In genomic region chr3:184380210-184380626, GRCh38 we compare ENCODE assay signal across 8 cellular contexts. TPM values are rescaled to one million over a fixed set of nuclear protein-coding genes. Genes with fewer than 3 reads are reported as not detected.
A peak's percentile ranks its signal among the peaks of the same experiment; 100 is the strongest.
DNase-seq lines count a peak whose midpoint lies in the region; ATAC-seq and TF ChIP-seq lines count a peak whose summit lies in the region.

No MANE protein-coding gene starts in this region.

- TF ChIP-seq CTCF in HEK293 (tag by site-specific recombination; IDR thresholded peaks at IDR 0.05) (no peak), omental fat pad (IDR thresholded peaks at IDR 0.05) (no peak)

- no peaks in the 10 kb centered on the region for H3K9me3 Mint-ChIP-seq in activated T-cell treated with anti-CD3 and anti-CD28 coated beads, Interleukin-2, amount 50 U/mL, for 72 hours

- no peak overlapping the region; the same call in 1 of the 2 replicates for H3K27ac ChIP-seq in HEK293 (ENCODE audit: extremely low read depth, low read depth, low read length)

- H3K36me3 Mint-ChIP-seq in activated T-cell treated with anti-CD3 and anti-CD28 coated beads, Interleukin-2, amount 50 U/mL, for 72 hours (ENCODE audit: insufficient read depth in 2 of 2): peaks cover 0 to 4% of the 10 kb centered on the region in 2 donors

- CTCF ChIA-PET in HEK293 (lab: Yijun Ruan, JAX): interaction anchor here (1.2 kb wide), 1 partner anchor 26 kb away, joined by 3 read pairs; no protein-coding TSS in a partner anchor

- H3K4me1 ChIP-seq in HEK293 (ENCODE audit: control insufficient read depth, insufficient read depth, low read length): no peaks in the 10 kb centered on the region

- H3K4me3 ChIP-seq in HEK293 (ENCODE audit: low read depth, low read length): peak overlapping the region; percentile 42

- peak; percentile 61 to 66 for ATAC-seq in activated T-cell treated with anti-CD3 and anti-CD28 coated beads, Interleukin-2, amount 50 U/mL, for 72 hours (replicated peaks in 1 of 2)
- ATAC-seq in omental fat pad (ENCODE audit: low FRiP score): peak; percentile 76

- intact Hi-C loops in head of caudate nucleus (cut with DNase I): no loop called here

- no peaks in the 10 kb centered on the region for H3K4me1 Mint-ChIP-seq in activated T-cell treated with anti-CD3 and anti-CD28 coated beads, Interleukin-2, amount 50 U/mL, for 72 hours (ENCODE audit: low read depth)

- H3K27me3 Mint-ChIP-seq in activated T-cell treated with anti-CD3 and anti-CD28 coated beads, Interleukin-2, amount 50 U/mL, for 72 hours (ENCODE audit: low read depth): peaks cover 58% of the 10 kb centered on the region

- H3K36me3 ChIP-seq in HEK293 (ENCODE audit: control insufficient read depth in 2 of 2, insufficient read depth in 1 of 2, low read length in 2 of 2): peaks cover 0 to 10% of the 10 kb centered on the region in 2 experiments; a peak in 1 of 3 replicates

- DNase-seq in AG08395 (ENCODE audit: low spot score): peak; percentile 74
- peak; percentile 41 to 49 for DNase-seq in activated T-cell treated with anti-CD3 and anti-CD28 coated beads, Interleukin-2, amount 50 U/mL, for 72 hours
- peak in 37 of 42 donors; percentile 41 to 83 (median 67) for DNase-seq in head of caudate nucleus
- no peak for DNase-seq in omental fat pad (ENCODE audit: low spot score)
- DNase-seq in COLO829 (ENCODE audit: low spot score): no peak
- no peak for DNase-seq in DMS114 treated with DMSO at 0.1 percent for 48 hours (lab: John Stamatoyannopoulos, UW; ENCODE audit: unreplicated experiment)
- DNase-seq in DMS79 treated with DMSO at 0.1 percent for 48 hours (lab: John Stamatoyannopoulos, UW): no peak

- H3K27ac Mint-ChIP-seq in activated T-cell treated with anti-CD3 and anti-CD28 coated beads, Interleukin-2, amount 50 U/mL, for 72 hours: no peak overlapping the region

- no peak overlapping the region for H3K4me3 Mint-ChIP-seq in activated T-cell treated with anti-CD3 and anti-CD28 coated beads, Interleukin-2, amount 50 U/mL, for 72 hours

- no peaks in the 10 kb centered on the region for H3K9me3 ChIP-seq in HEK293 (ENCODE audit: control insufficient read depth, insufficient read depth, low read depth, low read length)

- POLR2A ChIA-PET in HEK293 (lab: Yijun Ruan, JAX): interaction anchor here (0.5 kb wide), 1 partner anchor 115 kb away, joined by 4 read pairs; no protein-coding TSS in a partner anchor

TF ChIP-seq in HEK293, 187 proteins besides CTCF, POLR2A, EP300 and RAD21:
- no peak for TF ChIP-seq ZBTB7A (tag by site-specific recombination; IDR thresholded peaks at IDR 0.05; ENCODE audit: low read depth)
- no peak for TF ChIP-seq ZNF114 (tag by site-specific recombination; IDR thresholded peaks at IDR 0.05)
- TF ChIP-seq ZNF366 (tag by site-specific recombination; conservative IDR thresholded peaks at IDR 0.05): no peak
- TF ChIP-seq PATZ1 (tag by site-specific recombination; IDR thresholded peaks at IDR 0.05): no peak
- TF ChIP-seq KLF10 (tag by site-specific recombination; IDR thresholded peaks at IDR 0.05): 0 out of 2 replicates have a peak, but pooled peaks have one; percentile 23

RNA-seq across cellular contexts. Expression of gene CHRD, which starts 0.4 kb away (rescaled TPM):
- total RNA-seq in activated T-cell treated with anti-CD3 and anti-CD28 coated beads, Interleukin-2, amount 50 U/mL, for 72 hours: under 1 TPM in 1 of 2 donors, not detected in 1; 0.19 TPM
- total RNA-seq in omental fat pad: 10 to 100 TPM in 1 of 4 donors, 1 to 10 TPM in 3; 5.8 to 12.2 (median 9.2) TPM

RNA-seq across cellular contexts. Expression of gene THPO, which starts 2.2 kb away (rescaled TPM):
- not detected for total RNA-seq in activated T-cell treated with anti-CD3 and anti-CD28 coated beads, Interleukin-2, amount 50 U/mL, for 72 hours
- total RNA-seq in omental fat pad: 1 to 10 TPM in 1 of 4 donors, under 1 TPM in 3; 0.36 to 1.3 (median 0.94) TPM

RNA-seq across cellular contexts. Expression of gene POLR2H, which starts 18.7 kb away (rescaled TPM):
- total RNA-seq in activated T-cell treated with anti-CD3 and anti-CD28 coated beads, Interleukin-2, amount 50 U/mL, for 72 hours: 10 to 100 TPM; 86.9 to 93.6 TPM
- total RNA-seq in omental fat pad: 100 to 1,000 TPM in 1 of 4 donors, 10 to 100 TPM in 3; 63.9 to 110 (median 89.3) TPM

RNA-seq across cellular contexts. Expression of gene CLCN2, which starts 18.8 kb away (rescaled TPM):
- total RNA-seq in activated T-cell treated with anti-CD3 and anti-CD28 coated beads, Interleukin-2, amount 50 U/mL, for 72 hours: 1 to 10 TPM; 3.1 to 3.9 TPM
- 1 to 10 TPM; 2.1 to 8.4 (median 3.8) TPM for total RNA-seq in omental fat pad

RNA-seq across cellular contexts. Expression of gene FAM131A, which starts 42.8 kb away (rescaled TPM):
- total RNA-seq in activated T-cell treated with anti-CD3 and anti-CD28 coated beads, Interleukin-2, amount 50 U/mL, for 72 hours: 1 to 10 TPM; 6.6 to 7.6 TPM
- total RNA-seq in omental fat pad: 10 to 100 TPM; 19.1 to 30.8 (median 25.9) TPM

Comparison
In these comparisons a context has a peak if more than half of its experiments do, and no peak if none do; other contexts are left out.
1. DNase-seq: peak in AG08395 (single experiment), activated T-cell treated with anti-CD3 and anti-CD28 coated beads, Interleukin-2, amount 50 U/mL, for 72 hours (2 of 2) and head of caudate nucleus (37 of 42); none in omental fat pad (single experiment), COLO829 (single experiment), DMS114 treated with DMSO at 0.1 percent for 48 hours (single experiment) and DMS79 treated with DMSO at 0.1 percent for 48 hours (single experiment).
2. RNA of gene CHRD, which starts 0.4 kb away (total RNA-seq): 5.8 to 12.2 TPM in omental fat pad; 0.19 TPM in activated T-cell treated with anti-CD3 and anti-CD28 coated beads, Interleukin-2, amount 50 U/mL, for 72 hours; every median in the first group is over 4 times any median in the second.